Comparison of ENCODE assay signal across 8 cellular contexts in the genomic region with DNA sequence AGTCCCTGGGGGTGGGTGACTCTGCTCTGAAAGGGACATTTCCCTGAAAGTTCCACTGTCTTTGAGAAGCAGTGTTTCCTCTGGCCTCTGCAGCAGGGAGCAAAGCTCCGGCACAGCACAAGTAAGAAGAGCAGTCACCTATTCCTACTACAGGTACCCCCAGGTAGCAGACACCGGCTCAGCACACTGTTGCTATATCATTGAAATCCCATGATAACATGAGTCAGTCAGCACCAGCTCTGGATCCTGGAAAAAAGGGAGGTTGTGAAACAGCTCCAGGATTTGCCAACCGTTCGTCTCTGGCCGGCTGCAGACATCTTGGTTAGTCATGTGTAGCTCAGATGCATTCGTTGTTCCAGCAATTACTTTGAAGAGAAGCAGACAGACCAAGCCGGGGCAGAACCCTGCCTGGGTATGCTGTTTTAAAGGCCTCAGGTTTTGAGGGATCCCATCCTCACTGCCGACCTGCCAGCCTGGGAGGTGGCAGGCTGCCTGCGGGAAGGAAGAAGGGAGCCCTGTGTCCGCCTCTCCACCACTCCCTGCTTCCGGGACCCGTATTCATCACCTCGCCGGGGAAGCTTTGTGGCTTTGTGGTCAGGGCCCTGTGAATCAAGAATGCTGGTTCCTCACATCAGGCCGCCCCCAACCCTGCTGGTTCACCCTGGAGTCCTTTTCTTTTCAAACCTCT.
DNase-seq lines count a peak whose midpoint lies in the region; ATAC-seq lines count a peak whose summit lies in the region.

No MANE protein-coding gene starts in this region.

- no peaks in the 10 kb centered on the region for H3K27me3 ChIP-seq in skeletal muscle satellite cell (ENCODE audit: control insufficient read depth, insufficient read depth, low read length)

- peak overlapping the region; percentile 41 for H3K4me3 ChIP-seq in skeletal muscle satellite cell (ENCODE audit: low read length)

- peak overlapping the region; percentile 84 for H3K9ac ChIP-seq in skeletal muscle satellite cell (ENCODE audit: low read depth, low read length)

- ATAC-seq in HG02981 (IDR thresholded peaks at IDR 0.05; ENCODE audit: unreplicated experiment) = no peak

- H3K9me3 ChIP-seq in skeletal muscle satellite cell (replicated peaks; ENCODE audit: low read length) = peaks cover 6% of the 10 kb centered on the region

- DNase-seq in AG08395 (ENCODE audit: low spot score) (peak; percentile 88), HPDE6-E6E7 (ENCODE audit: extremely low spot score) (peak; percentile 76), dermis blood vessel endothelial cell (peak; percentile 75), NCI-H510A (lab: John Stamatoyannopoulos, UW) (no peak), NCI-H2171 treated with DMSO at 0.1 percent for 48 hours (lab: John Stamatoyannopoulos, UW) (no peak)
- DNase-seq in activated CD4-positive, alpha-beta T cell treated with anti-CD3 and anti-CD28 coated beads, Interleukin-2, amount 50 U/mL, for 1 hour = peak; percentile 40

- peaks cover 54% of the 10 kb centered on the region for H3K4me1 ChIP-seq in skeletal muscle satellite cell (ENCODE audit: control insufficient read depth, insufficient read depth, low read length)

- H3K36me3 ChIP-seq in skeletal muscle satellite cell (ENCODE audit: insufficient read depth, low read length) = peaks cover 41% of the 10 kb centered on the region

- H3K4me2 ChIP-seq in skeletal muscle satellite cell (ENCODE audit: low read length) = peak overlapping the region; percentile 68

Comparison
In these comparisons a context has a peak if more than half of its experiments do, and no peak if none do; other contexts are left out.
1. DNase-seq: peak in AG08395 (single experiment), HPDE6-E6E7 (single experiment), activated CD4-positive, alpha-beta T cell treated with anti-CD3 and anti-CD28 coated beads, Interleukin-2, amount 50 U/mL, for 1 hour (single experiment) and dermis blood vessel endothelial cell (single experiment); none in NCI-H510A (single experiment) and NCI-H2171 treated with DMSO at 0.1 percent for 48 hours (single experiment).